Comparison of ENCODE assay signal across 1 cellular context in genomic region chr1:109620890-109621289, GRCh38.
A peak's percentile ranks its signal among the peaks of the same experiment; 100 is the strongest.
TF ChIP-seq lines count a peak whose summit lies in the region.

No MANE protein-coding gene starts in this region.

TF ChIP-seq in HepG2, 621 proteins besides CTCF, POLR2A, EP300 and RAD21 (continued from another document and continues in another):
- TF ChIP-seq ZNF362 (CRISPR knock-in tag; IDR thresholded peaks at IDR 0.05; ENCODE audit: borderline replicate concordance) (no peak), RXRB (CRISPR knock-in tag; IDR thresholded peaks at IDR 0.05; ENCODE audit: borderline replicate concordance) (peak; percentile 23; the same call in 1 of the 2 replicates), ZIK1 (CRISPR knock-in tag; IDR thresholded peaks at IDR 0.05; ENCODE audit: borderline replicate concordance, low read depth) (no peak), MNT (IDR thresholded peaks at IDR 0.05) (no peak), ZNF296 (CRISPR knock-in tag; conservative IDR thresholded peaks at IDR 0.05) (no peak), NFKBIZ (CRISPR knock-in tag; IDR thresholded peaks at IDR 0.05) (no peak), SYNCRIP (IDR thresholded peaks at IDR 0.05; ENCODE audit: insufficient read depth, low read depth, low read length) (no peak), ZNF550 (CRISPR knock-in tag; IDR thresholded peaks at IDR 0.05; ENCODE audit: borderline replicate concordance) (no peak), SIX1 (CRISPR knock-in tag; IDR thresholded peaks at IDR 0.05; ENCODE audit: borderline replicate concordance) (no peak), SMARCE1 (IDR thresholded peaks at IDR 0.05; ENCODE audit: borderline replicate concordance) (no peak), ZNF205 (CRISPR knock-in tag; IDR thresholded peaks at IDR 0.05) (no peak), ZNF850 (CRISPR knock-in tag; conservative IDR thresholded peaks at IDR 0.05) (0 out of 2 replicates have a peak, but pooled peaks have one; percentile 27), ZNF18 (CRISPR knock-in tag; IDR thresholded peaks at IDR 0.05; ENCODE audit: insufficient replicate concordance) (no peak), ATF5 (CRISPR knock-in tag; IDR thresholded peaks at IDR 0.05; ENCODE audit: low read depth) (no peak), MED13 (CRISPR knock-in tag; IDR thresholded peaks at IDR 0.05) (no peak), ZNF530 (CRISPR knock-in tag; IDR thresholded peaks at IDR 0.05; ENCODE audit: low read depth) (no peak), HNF1B (CRISPR knock-in tag; IDR thresholded peaks at IDR 0.05) (no peak), NRL (CRISPR knock-in tag; IDR thresholded peaks at IDR 0.05; ENCODE audit: borderline replicate concordance) (no peak), ZNF143 (CRISPR knock-in tag; IDR thresholded peaks at IDR 0.05) (no peak), MAX (IDR thresholded peaks at IDR 0.05) (no peak; the same call in 1 of the 2 replicates), ZNF260 (CRISPR knock-in tag; IDR thresholded peaks at IDR 0.05; ENCODE audit: borderline replicate concordance, low read depth) (no peak), HNRNPH1 (optimal IDR thresholded peaks at IDR 0.05; ENCODE audit: low read depth, low read length) (no peak), NR2C2 (CRISPR knock-in tag; IDR thresholded peaks at IDR 0.05; ENCODE audit: borderline replicate concordance) (no peak), ZNF674 (CRISPR knock-in tag; IDR thresholded peaks at IDR 0.05; ENCODE audit: low read depth) (no peak), ZNF589 (CRISPR knock-in tag; conservative IDR thresholded peaks at IDR 0.05) (no peak), PCBP1 (IDR thresholded peaks at IDR 0.05; ENCODE audit: borderline replicate concordance, low read depth, low read length) (0 out of 2 replicates have a peak, but pooled peaks have one; percentile 66), GABPA (IDR thresholded peaks at IDR 0.05; ENCODE audit: low read depth, low read length) (peak; percentile 69), GABPA (CRISPR knock-in tag; IDR thresholded peaks at IDR 0.05; ENCODE audit: low read depth) (peak; percentile 89), GTF3A (CRISPR knock-in tag; conservative IDR thresholded peaks at IDR 0.05) (no peak), ZUFSP (CRISPR knock-in tag; IDR thresholded peaks at IDR 0.05; ENCODE audit: borderline replicate concordance) (no peak), ARNTL (CRISPR knock-in tag; IDR thresholded peaks at IDR 0.05) (0 out of 2 replicates have a peak, but pooled peaks have one; percentile 22), FOXO4 (CRISPR knock-in tag; conservative IDR thresholded peaks at IDR 0.05) (no peak), SAFB2 (CRISPR knock-in tag; IDR thresholded peaks at IDR 0.05; ENCODE audit: borderline replicate concordance, low read depth) (no peak), ZFP37 (CRISPR knock-in tag; IDR thresholded peaks at IDR 0.05; ENCODE audit: borderline replicate concordance) (no peak), SNRNP70 (IDR thresholded peaks at IDR 0.05; ENCODE audit: low read depth, low read length) (no peak), PRDM4 (CRISPR knock-in tag; IDR thresholded peaks at IDR 0.05; ENCODE audit: borderline replicate concordance) (no peak), PATZ1 (CRISPR knock-in tag; IDR thresholded peaks at IDR 0.05) (peak; percentile 44; the same call in 1 of the 2 replicates), ZNF800 (CRISPR knock-in tag; IDR thresholded peaks at IDR 0.05) (no peak), RFXANK (CRISPR knock-in tag; IDR thresholded peaks at IDR 0.05) (no peak), ZNF614 (CRISPR knock-in tag; IDR thresholded peaks at IDR 0.05; ENCODE audit: borderline replicate concordance) (no peak), PHF5A (CRISPR knock-in tag; IDR thresholded peaks at IDR 0.05; ENCODE audit: low read depth, unreplicated experiment) (no peak), ZNF263 (CRISPR knock-in tag; IDR thresholded peaks at IDR 0.05) (no peak), ZNF331 (CRISPR knock-in tag; IDR thresholded peaks at IDR 0.05) (no peak), ZNF547 (CRISPR knock-in tag; IDR thresholded peaks at IDR 0.05) (no peak), BCL3 (CRISPR knock-in tag; IDR thresholded peaks at IDR 0.05) (no peak)
